ENCODE assay signal across 1 cellular context in the genomic region with DNA sequence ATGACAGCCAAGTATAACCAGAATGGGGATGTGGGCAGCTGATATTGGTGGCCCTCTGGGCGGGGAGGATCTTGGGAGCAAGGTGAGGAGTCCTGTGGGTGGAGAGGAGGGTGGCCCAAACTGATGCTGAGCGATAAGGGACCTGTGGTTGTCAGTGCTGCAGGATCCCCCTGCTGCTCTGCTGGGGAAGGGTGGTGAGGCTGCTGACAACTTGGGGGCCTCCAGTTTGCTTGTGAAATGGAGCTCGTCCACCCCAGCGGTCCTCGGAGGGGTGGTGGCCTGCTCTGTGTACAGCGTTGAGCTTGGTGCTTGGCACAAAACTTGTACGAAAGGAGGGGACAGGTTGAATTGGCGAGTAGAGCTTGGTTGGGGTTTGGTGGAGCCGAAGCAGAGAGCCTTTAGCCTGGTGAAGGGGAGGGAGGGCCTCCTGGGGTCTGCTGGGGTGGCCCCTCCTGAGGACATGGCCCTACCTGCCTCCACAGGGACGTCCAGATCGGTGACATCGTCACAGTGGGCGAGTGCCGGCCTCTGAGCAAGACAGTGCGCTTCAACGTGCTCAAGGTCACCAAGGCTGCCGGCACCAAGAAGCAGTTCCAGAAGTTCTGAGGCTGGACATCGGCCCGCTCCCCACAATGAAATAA.
TF ChIP-seq lines count a peak whose summit lies in the region.

No MANE protein-coding gene starts in this region.

TF ChIP-seq in GM23338, 12 proteins besides CTCF, POLR2A, EP300 and RAD21:
- TF ChIP-seq, protein P1, sequence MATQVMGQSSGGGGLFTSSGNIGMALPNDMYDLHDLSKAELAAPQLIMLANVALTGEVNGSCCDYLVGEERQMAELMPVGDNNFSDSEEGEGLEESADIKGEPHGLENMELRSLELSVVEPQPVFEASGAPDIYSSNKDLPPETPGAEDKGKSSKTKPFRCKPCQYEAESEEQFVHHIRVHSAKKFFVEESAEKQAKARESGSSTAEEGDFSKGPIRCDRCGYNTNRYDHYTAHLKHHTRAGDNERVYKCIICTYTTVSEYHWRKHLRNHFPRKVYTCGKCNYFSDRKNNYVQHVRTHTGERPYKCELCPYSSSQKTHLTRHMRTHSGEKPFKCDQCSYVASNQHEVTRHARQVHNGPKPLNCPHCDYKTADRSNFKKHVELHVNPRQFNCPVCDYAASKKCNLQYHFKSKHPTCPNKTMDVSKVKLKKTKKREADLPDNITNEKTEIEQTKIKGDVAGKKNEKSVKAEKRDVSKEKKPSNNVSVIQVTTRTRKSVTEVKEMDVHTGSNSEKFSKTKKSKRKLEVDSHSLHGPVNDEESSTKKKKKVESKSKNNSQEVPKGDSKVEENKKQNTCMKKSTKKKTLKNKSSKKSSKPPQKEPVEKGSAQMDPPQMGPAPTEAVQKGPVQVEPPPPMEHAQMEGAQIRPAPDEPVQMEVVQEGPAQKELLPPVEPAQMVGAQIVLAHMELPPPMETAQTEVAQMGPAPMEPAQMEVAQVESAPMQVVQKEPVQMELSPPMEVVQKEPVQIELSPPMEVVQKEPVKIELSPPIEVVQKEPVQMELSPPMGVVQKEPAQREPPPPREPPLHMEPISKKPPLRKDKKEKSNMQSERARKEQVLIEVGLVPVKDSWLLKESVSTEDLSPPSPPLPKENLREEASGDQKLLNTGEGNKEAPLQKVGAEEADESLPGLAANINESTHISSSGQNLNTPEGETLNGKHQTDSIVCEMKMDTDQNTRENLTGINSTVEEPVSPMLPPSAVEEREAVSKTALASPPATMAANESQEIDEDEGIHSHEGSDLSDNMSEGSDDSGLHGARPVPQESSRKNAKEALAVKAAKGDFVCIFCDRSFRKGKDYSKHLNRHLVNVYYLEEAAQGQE (IDR thresholded peaks at IDR 0.05; ENCODE audit: unreplicated experiment): no peak
- TF ChIP-seq ZNF331 (CRISPR knock-in tag; IDR thresholded peaks at IDR 0.05; ENCODE audit: low read depth) (no peak), EZH2phosphoT487 (IDR thresholded peaks at IDR 0.05; ENCODE audit: unreplicated experiment) (no peak), STAT1 (IDR thresholded peaks at IDR 0.05; ENCODE audit: unreplicated experiment) (no peak), JUNB (IDR thresholded peaks at IDR 0.05; ENCODE audit: unreplicated experiment) (no peak), POLR2AphosphoS5 (IDR thresholded peaks at IDR 0.05; ENCODE audit: low read depth) (no peak), ZNF114 (CRISPR knock-in tag; IDR thresholded peaks at IDR 0.05) (no peak)
- TF ChIP-seq, protein P2, sequence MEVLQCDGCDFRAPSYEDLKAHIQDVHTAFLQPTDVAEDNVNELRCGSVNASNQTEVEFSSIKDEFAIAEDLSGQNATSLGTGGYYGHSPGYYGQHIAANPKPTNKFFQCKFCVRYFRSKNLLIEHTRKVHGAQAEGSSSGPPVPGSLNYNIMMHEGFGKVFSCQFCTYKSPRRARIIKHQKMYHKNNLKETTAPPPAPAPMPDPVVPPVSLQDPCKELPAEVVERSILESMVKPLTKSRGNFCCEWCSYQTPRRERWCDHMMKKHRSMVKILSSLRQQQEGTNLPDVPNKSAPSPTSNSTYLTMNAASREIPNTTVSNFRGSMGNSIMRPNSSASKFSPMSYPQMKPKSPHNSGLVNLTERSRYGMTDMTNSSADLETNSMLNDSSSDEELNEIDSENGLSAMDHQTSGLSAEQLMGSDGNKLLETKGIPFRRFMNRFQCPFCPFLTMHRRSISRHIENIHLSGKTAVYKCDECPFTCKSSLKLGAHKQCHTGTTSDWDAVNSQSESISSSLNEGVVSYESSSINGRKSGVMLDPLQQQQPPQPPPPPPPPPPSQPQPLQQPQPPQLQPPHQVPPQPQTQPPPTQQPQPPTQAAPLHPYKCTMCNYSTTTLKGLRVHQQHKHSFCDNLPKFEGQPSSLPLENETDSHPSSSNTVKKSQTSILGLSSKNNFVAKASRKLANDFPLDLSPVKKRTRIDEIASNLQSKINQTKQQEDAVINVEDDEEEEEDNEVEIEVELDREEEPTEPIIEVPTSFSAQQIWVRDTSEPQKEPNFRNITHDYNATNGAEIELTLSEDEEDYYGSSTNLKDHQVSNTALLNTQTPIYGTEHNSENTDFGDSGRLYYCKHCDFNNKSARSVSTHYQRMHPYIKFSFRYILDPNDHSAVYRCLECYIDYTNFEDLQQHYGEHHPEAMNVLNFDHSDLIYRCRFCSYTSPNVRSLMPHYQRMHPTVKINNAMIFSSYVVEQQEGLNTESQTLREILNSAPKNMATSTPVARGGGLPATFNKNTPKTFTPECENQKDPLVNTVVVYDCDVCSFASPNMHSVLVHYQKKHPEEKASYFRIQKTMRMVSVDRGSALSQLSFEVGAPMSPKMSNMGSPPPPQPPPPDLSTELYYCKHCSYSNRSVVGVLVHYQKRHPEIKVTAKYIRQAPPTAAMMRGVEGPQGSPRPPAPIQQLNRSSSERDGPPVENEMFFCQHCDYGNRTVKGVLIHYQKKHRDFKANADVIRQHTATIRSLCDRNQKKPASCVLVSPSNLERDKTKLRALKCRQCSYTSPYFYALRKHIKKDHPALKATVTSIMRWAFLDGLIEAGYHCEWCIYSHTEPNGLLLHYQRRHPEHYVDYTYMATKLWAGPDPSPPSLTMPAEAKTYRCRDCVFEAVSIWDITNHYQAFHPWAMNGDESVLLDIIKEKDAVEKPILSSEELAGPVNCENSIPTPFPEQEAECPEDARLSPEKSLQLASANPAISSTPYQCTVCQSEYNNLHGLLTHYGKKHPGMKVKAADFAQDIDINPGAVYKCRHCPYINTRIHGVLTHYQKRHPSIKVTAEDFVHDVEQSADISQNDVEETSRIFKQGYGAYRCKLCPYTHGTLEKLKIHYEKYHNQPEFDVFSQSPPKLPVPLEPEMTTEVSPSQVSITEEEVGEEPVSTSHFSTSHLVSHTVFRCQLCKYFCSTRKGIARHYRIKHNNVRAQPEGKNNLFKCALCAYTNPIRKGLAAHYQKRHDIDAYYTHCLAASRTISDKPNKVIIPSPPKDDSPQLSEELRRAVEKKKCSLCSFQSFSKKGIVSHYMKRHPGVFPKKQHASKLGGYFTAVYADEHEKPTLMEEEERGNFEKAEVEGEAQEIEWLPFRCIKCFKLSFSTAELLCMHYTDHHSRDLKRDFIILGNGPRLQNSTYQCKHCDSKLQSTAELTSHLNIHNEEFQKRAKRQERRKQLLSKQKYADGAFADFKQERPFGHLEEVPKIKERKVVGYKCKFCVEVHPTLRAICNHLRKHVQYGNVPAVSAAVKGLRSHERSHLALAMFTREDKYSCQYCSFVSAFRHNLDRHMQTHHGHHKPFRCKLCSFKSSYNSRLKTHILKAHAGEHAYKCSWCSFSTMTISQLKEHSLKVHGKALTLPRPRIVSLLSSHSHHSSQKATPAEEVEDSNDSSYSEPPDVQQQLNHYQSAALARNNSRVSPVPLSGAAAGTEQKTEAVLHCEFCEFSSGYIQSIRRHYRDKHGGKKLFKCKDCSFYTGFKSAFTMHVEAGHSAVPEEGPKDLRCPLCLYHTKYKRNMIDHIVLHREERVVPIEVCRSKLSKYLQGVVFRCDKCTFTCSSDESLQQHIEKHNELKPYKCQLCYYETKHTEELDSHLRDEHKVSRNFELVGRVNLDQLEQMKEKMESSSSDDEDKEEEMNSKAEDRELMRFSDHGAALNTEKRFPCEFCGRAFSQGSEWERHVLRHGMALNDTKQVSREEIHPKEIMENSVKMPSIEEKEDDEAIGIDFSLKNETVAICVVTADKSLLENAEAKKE (CRISPR knock-in tag; IDR thresholded peaks at IDR 0.05): no peak
